In the genomic region with DNA sequence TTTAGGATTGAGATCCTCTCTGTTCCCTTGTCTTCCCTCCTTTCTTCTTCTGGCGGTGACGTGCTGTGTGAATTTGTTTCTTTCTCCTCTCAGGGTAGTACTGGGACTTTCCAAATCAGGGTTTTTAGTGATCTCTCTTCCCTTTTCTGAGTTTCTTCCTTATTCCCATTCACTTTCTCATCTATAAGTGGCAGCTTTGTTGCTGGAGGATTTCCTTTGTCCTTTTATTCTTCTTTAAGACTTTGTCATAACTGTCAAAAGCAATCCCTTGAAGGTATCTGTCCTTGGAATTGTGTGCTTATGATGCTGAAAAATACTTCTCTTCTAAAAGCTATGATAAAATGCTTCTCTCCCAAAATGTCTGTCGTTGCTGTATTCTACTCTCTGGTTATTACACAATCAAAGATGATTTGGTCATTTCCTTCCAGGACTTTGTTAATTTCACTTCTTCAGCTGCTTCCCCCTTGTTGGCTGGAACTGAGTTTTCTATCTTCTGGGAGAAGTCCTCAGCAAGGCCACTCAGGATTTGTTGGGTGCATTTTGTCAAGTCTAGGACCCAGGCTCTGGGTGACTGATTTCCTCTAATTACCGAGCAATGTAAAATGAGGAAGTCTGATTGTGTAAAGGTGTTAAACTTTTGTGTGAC, we compare ENCODE assay signal across 19 cellular contexts. TPM values are rescaled to one million over a fixed set of nuclear protein-coding genes. Genes with fewer than 3 reads are reported as not detected.
A peak's percentile ranks its signal among the peaks of the same experiment; 100 is the strongest.
DNase-seq lines count a peak whose midpoint lies in the region; ATAC-seq and TF ChIP-seq lines count a peak whose summit lies in the region.
"Had no signal": no experiment of that assay in that cellular context is flagged by ENCODE, and none has a peak within 500 bp of the region (broad histone marks: within the 10 kb centered on the region; RNA-seq: fewer than 3 reads in every experiment).

No MANE protein-coding gene starts in this region.

- no peaks in the 10 kb centered on the region for H3K36me3 ChIP-seq in transverse colon
- H3K36me3 ChIP-seq: tibial artery had no signal

- peak; percentile 5 to 28 for ATAC-seq in left cardiac atrium
- peak; percentile 67 to 72 for ATAC-seq in stimulated activated naive B cell treated with anti-CD40 and anti-IgM and Interleukin-4, amounts not matched to agents 10 μg/mL and 1 μg/mL and 100 μg/mL, for 72 hours (replicated peaks)
- ATAC-seq: psoas muscle had no signal

- no peak for TF ChIP-seq POLR2A in transverse colon (IDR thresholded peaks at IDR 0.05)

- TF ChIP-seq CTCF in transverse colon (IDR thresholded peaks at IDR 0.05), result no peak

- in situ Hi-C loops in transverse colon (cut with MboI; ENCODE audit: low pct_ligation_motif_present in 1 of 4, low pct_unique_long_range_greater_than_20kb in 1 of 4, low sequenced_read_pairs in 3 of 4), result no loop called here

- peak; percentile 83 for DNase-seq in SIG-M5 treated with dmso at 0.1 percent for 504 hours (lab: John Stamatoyannopoulos, UW; ENCODE audit: unreplicated experiment)
- DNase-seq in SIG-M5 (lab: John Stamatoyannopoulos, UW), result no peak
- peak; percentile 50 to 92 for DNase-seq in NOMO-1 (lab: John Stamatoyannopoulos, UW; ENCODE audit: unreplicated experiment in 2 of 2)
- DNase-seq in left cardiac atrium, result no peak
- DNase-seq in stimulated activated naive B cell treated with anti-CD40 and anti-IgM and Interleukin-4, amounts not matched to agents 10 μg/mL and 1 μg/mL and 100 μg/mL, for 72 hours, result no peak
- DNase-seq in inferior parietal cortex (ENCODE audit: extremely low spot score), result no peak
- no peak for DNase-seq in transverse colon
- no peak for DNase-seq in cortex of kidney (lab: John Stamatoyannopoulos, UW)
- DNase-seq: activated CD4-positive, alpha-beta T cell treated with anti-CD3 and anti-CD28 coated beads, Interleukin-2, amount 10 ng/mL, durations not matched to agents 24 days and 14 days; activated T-cell treated with anti-CD3 and anti-CD28 coated beads, Interleukin-2, amount 50 U/mL, for 24 hours; cerebellar nuclear complex; NCI-H187 treated with DMSO at 0.1 percent for 48 hours; NCI-H526; psoas muscle; tibial artery had no signal

- no peaks in the 10 kb centered on the region for H3K9me3 ChIP-seq in transverse colon
- H3K9me3 ChIP-seq: psoas muscle, tibial artery had no signal

- intact Hi-C loops in left cardiac atrium (cut with DNase I) (no loop called here), transverse colon (cut with DNase I; ENCODE audit: low total_unique reads) (no loop called here)

- peaks cover 0 to 3% of the 10 kb centered on the region in 2 donors for H3K36me3 Mint-ChIP-seq in stimulated activated naive B cell treated with anti-CD40 and anti-IgM and Interleukin-4, amounts not matched to agents 10 μg/mL and 1 μg/mL and 100 μg/mL, for 72 hours

- no peak for TF ChIP-seq EP300 in transverse colon (IDR thresholded peaks at IDR 0.05; ENCODE audit: low read depth)

- H3K27ac ChIP-seq in transverse colon, result no peak overlapping the region
- H3K27ac ChIP-seq: 22Rv1, psoas muscle, tibial artery had no signal

- peaks cover 50 to 56% of the 10 kb centered on the region in 2 donors for H3K4me1 Mint-ChIP-seq in stimulated activated naive B cell treated with anti-CD40 and anti-IgM and Interleukin-4, amounts not matched to agents 10 μg/mL and 1 μg/mL and 100 μg/mL, for 72 hours

- no peak overlapping the region for H3K4me3 ChIP-seq in transverse colon
- H3K4me3 ChIP-seq: psoas muscle, tibial artery had no signal

- H3K27me3 ChIP-seq in transverse colon, result no peaks in the 10 kb centered on the region
- H3K27me3 ChIP-seq: tibial artery had no signal

- H3K27me3 Mint-ChIP-seq in stimulated activated naive B cell treated with anti-CD40 and anti-IgM and Interleukin-4, amounts not matched to agents 10 μg/mL and 1 μg/mL and 100 μg/mL, for 72 hours, result no peaks in the 10 kb centered on the region

- 70 to 78% methylated on average over 3 to 4 of the region's 4 CpGs for WGBS in transverse colon (ENCODE audit: low coverage in 1 of 2), 2 donors

- H3K9me3 Mint-ChIP-seq in stimulated activated naive B cell treated with anti-CD40 and anti-IgM and Interleukin-4, amounts not matched to agents 10 μg/mL and 1 μg/mL and 100 μg/mL, for 72 hours, result no peaks in the 10 kb centered on the region
- H3K9me3 Mint-ChIP-seq: activated CD4-positive, alpha-beta T cell treated with anti-CD3 and anti-CD28 coated beads, Interleukin-2, amount 10 ng/mL, durations not matched to agents 24 days and 14 days; activated T-cell treated with anti-CD3 and anti-CD28 coated beads, Interleukin-2, amount 50 U/mL, for 24 hours; T-helper 2 cell treated with Interferon-gamma antibody and Interleukin-4, amounts not matched to agents 5 μg/mL and 100 μg/mL, for 36 hours had no signal

- H3K27ac Mint-ChIP-seq in stimulated activated naive B cell treated with anti-CD40 and anti-IgM and Interleukin-4, amounts not matched to agents 10 μg/mL and 1 μg/mL and 100 μg/mL, for 72 hours, result peak overlapping the region; percentile 89
- H3K27ac Mint-ChIP-seq: activated CD4-positive, alpha-beta T cell treated with anti-CD3 and anti-CD28 coated beads, Interleukin-2, amount 10 ng/mL, durations not matched to agents 24 days and 14 days; activated T-cell treated with anti-CD3 and anti-CD28 coated beads, Interleukin-2, amount 50 U/mL, for 24 hours; T-helper 2 cell treated with Interferon-gamma antibody and Interleukin-4, amounts not matched to agents 5 μg/mL and 100 μg/mL, for 36 hours had no signal

- H3K4me1 ChIP-seq in transverse colon, result peaks cover 0 to 3% (median 0%) of the 10 kb centered on the region in 4 donors
- H3K4me1 ChIP-seq: psoas muscle, tibial artery had no signal

- peak overlapping the region; percentile 36 to 50 for H3K4me3 Mint-ChIP-seq in stimulated activated naive B cell treated with anti-CD40 and anti-IgM and Interleukin-4, amounts not matched to agents 10 μg/mL and 1 μg/mL and 100 μg/mL, for 72 hours
- H3K4me3 Mint-ChIP-seq: activated CD4-positive, alpha-beta T cell treated with anti-CD3 and anti-CD28 coated beads, Interleukin-2, amount 10 ng/mL, durations not matched to agents 24 days and 14 days; activated T-cell treated with anti-CD3 and anti-CD28 coated beads, Interleukin-2, amount 50 U/mL, for 24 hours; T-helper 2 cell treated with Interferon-gamma antibody and Interleukin-4, amounts not matched to agents 5 μg/mL and 100 μg/mL, for 36 hours had no signal

RNA-seq across cellular contexts. Expression of a gene that starts 4.9 kb away (rescaled TPM):
- total RNA-seq in left cardiac atrium (1 to 10 TPM in 1 of 2 donors, under 1 TPM in 1; 0.59 to 2.2 TPM), transverse colon (1 to 10 TPM in 3 of 4 donors, not detected in 1; 1.9 to 7.1 (median 4.6) TPM)
- total RNA-seq: endothelial cell of umbilical vein, G401 had no signal

RNA-seq across cellular contexts. Expression of a gene that starts 57.2 kb away (rescaled TPM):
- total RNA-seq in left cardiac atrium (not detected), transverse colon (not detected)
- total RNA-seq: G401 had no signal

Comparison
In these comparisons a context has a peak if more than half of its experiments do, and no peak if none do; other contexts are left out.
1. DNase-seq: peak in SIG-M5 treated with dmso at 0.1 percent for 504 hours (single experiment) and NOMO-1 (2 of 2); none in SIG-M5 (single experiment), left cardiac atrium (single experiment), stimulated activated naive B cell treated with anti-CD40 and anti-IgM and Interleukin-4, amounts not matched to agents 10 μg/mL and 1 μg/mL and 100 μg/mL, for 72 hours (single experiment), inferior parietal cortex (single experiment), transverse colon (single experiment) and cortex of kidney (single experiment).